In the genomic region with DNA sequence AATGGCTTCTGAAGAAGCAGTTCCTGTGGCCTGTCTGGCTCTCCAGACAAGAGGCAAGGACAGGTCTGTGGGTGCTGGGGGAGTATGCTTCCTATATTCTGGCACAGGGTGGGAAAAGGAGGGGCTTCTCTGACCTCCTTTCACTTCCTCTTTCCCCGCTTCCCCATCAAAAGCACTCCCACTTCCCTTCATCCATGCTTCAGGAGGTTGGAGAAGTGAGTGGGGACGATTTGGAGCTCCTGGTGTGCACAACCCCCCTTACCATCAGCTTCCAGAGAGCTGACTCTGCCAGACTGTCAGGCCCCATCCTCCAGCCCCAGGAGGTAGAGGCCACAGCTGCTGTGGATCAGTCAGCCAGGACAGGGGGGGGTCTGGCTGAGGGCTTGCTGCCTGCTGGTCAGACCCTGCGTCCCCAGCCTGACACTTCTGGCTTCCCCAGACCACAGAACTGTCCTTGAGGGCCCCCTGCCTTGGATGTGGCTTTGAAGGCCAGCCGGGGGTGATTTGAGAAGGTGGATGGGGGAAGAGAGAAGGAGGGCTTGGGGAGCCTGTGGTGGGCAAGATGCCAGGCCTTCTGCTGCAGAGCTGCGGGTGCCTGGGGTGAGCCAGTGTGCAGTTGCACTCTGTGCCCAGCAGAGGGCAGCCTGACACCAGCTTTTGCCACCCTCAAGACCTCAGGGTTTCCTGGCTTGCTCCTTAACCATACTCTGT, we compare ENCODE assay signal across 7 cellular contexts. TPM values are rescaled to one million over a fixed set of nuclear protein-coding genes. Genes with fewer than 3 reads are reported as not detected.
A peak's percentile ranks its signal among the peaks of the same experiment; 100 is the strongest.
DNase-seq lines count a peak whose midpoint lies in the region; ATAC-seq and TF ChIP-seq lines count a peak whose summit lies in the region.

No MANE protein-coding gene starts in this region.

- H3K9ac ChIP-seq in adipocyte (ENCODE audit: low read length), result peak overlapping the region; percentile 71

- TF ChIP-seq EP300 in transverse colon (IDR thresholded peaks at IDR 0.05; ENCODE audit: low read depth), result no peak

- TF ChIP-seq CTCF in transverse colon (IDR thresholded peaks at IDR 0.05), result peak; percentile 96 to 100 (median 99)

- in situ Hi-C loops in transverse colon (cut with MboI; ENCODE audit: low pct_ligation_motif_present in 1 of 4, low pct_unique_long_range_greater_than_20kb in 1 of 4, low sequenced_read_pairs in 3 of 4), result loop anchor here (5.0 kb wide), 2 partner anchors 87 to 92 kb away; a partner anchor contains a TSS

- peak overlapping the region; percentile 78 to 92 (median 88) for H3K27ac ChIP-seq in transverse colon

- DNase-seq in NCI-H1105 (lab: John Stamatoyannopoulos, UW), result peak; percentile 73
- DNase-seq in SW480 (ENCODE audit: low spot score), result peak; percentile 67
- DNase-seq in adipocyte (ENCODE audit: low read depth), result peak; percentile 93
- DNase-seq in Right ventricle myocardium superior, result peak; percentile 91
- peak; percentile 95 for DNase-seq in posterior vena cava (ENCODE audit: low spot score)
- DNase-seq in transverse colon, result peak; percentile 80

- ATAC-seq in GM18907 (IDR thresholded peaks at IDR 0.05; ENCODE audit: unreplicated experiment), result peak; percentile 53
- peak; percentile 86 for ATAC-seq in Right ventricle myocardium superior (ENCODE audit: poor library complexity)

- intact Hi-C loops in Right ventricle myocardium superior (cut with DNase I), result loop anchor here (2.0 kb wide), 1 partner anchor 94 kb away; no protein-coding TSS in a partner anchor
- intact Hi-C loops in posterior vena cava (cut with DNase I), result loop anchor here (5.0 to 10.0 kb wide), 4 partner anchors 87 to 307 kb away; a partner anchor contains a TSS
- intact Hi-C loops in transverse colon (cut with DNase I; ENCODE audit: low total_unique reads), result loop anchor here (5.0 kb wide), 1 partner anchor 92 kb away; a partner anchor contains a TSS

- H3K27me3 ChIP-seq in adipocyte (replicated peaks; ENCODE audit: control insufficient read depth, insufficient read depth, low read length) (no peaks in the 10 kb centered on the region), transverse colon (no peaks in the 10 kb centered on the region)

- TF ChIP-seq POLR2A in transverse colon (IDR thresholded peaks at IDR 0.05), result no peak

- H3K4me1 ChIP-seq in adipocyte (ENCODE audit: control insufficient read depth, insufficient read depth, low read length) (peaks cover 31% of the 10 kb centered on the region), transverse colon (peaks cover 18 to 31% (median 23%) of the 10 kb centered on the region in 4 donors)

- H3K36me3 ChIP-seq in adipocyte (ENCODE audit: control insufficient read depth, insufficient read depth, low read length, severe bottlenecking), result peaks cover 30% of the 10 kb centered on the region
- peaks cover 0 to 9% (median 3%) of the 10 kb centered on the region in 4 donors for H3K36me3 ChIP-seq in transverse colon

- WGBS in transverse colon (ENCODE audit: low coverage in 1 of 2), 2 donors, result 45% methylated on average over 5 of the region's 5 CpGs; no CpG with 5 or more reads in 1 of the 2 donors

- H3K4me3 ChIP-seq in adipocyte (ENCODE audit: low read length) (no peak overlapping the region), transverse colon (no peak overlapping the region)

- H3K9me3 ChIP-seq in adipocyte (ENCODE audit: control insufficient read depth, low read length), result no peaks in the 10 kb centered on the region
- no peaks in the 10 kb centered on the region for H3K9me3 ChIP-seq in transverse colon

RNA-seq across cellular contexts. Expression of a gene that starts 21.5 kb away (rescaled TPM):
- 18.6 TPM for total RNA-seq in Right ventricle myocardium superior
- total RNA-seq in posterior vena cava, result 10 to 100 TPM; 25.0 to 26.7 TPM
- total RNA-seq in transverse colon, result 10 to 100 TPM; 14.6 to 41.0 (median 22.3) TPM

RNA-seq across cellular contexts. Expression of a gene that starts 41.3 kb away (rescaled TPM):
- total RNA-seq in Right ventricle myocardium superior (0.43 TPM), posterior vena cava (1 to 10 TPM; 1.6 to 1.9 TPM), transverse colon (1 to 10 TPM; 5.2 to 9.2 (median 6.9) TPM)
